8 cellular contexts compared by ENCODE assay signal in genomic region chr7:128537410-128537809, GRCh38.
A peak's percentile ranks its signal among the peaks of the same experiment; 100 is the strongest.
DNase-seq lines count a peak whose midpoint lies in the region; ATAC-seq, FAIRE-seq and TF ChIP-seq lines count a peak whose summit lies in the region.
"Not testable (repeated sequence)": the region's sequence is repeated elsewhere in the genome, so short reads cannot be mapped to it uniquely, and the experiment has no call there.

No MANE protein-coding gene starts in this region.

- POLR2A ChIA-PET in BJ (lab: Charles Lee); HepG2 (lab: Yijun Ruan, JAX): not testable (repeated sequence)

- H3K27ac ChIP-seq in esophagus squamous epithelium, result peak overlapping the region in 3 of 4 donors; percentile 30 to 58 (median 57)
- H3K27ac ChIP-seq in HepG2 (ENCODE audit: extremely low read length, insufficient read depth, low read length), result not testable (repeated sequence)
- H3K27ac ChIP-seq in spleen, result peak overlapping the region in 3 of 8 donors; percentile 26 to 51 (median 32)

- H3K9ac ChIP-seq in HepG2 (ENCODE audit: insufficient read depth, low read depth, low read length), result not testable (repeated sequence)

- TF ChIP-seq POLR2A in esophagus squamous epithelium (IDR thresholded peaks at IDR 0.05); HepG2 (IDR thresholded peaks at IDR 0.05; ENCODE audit: insufficient read depth in 1 of 2, low read depth in 2 of 2, low read length in 2 of 2); spleen (IDR thresholded peaks at IDR 0.05): not testable (repeated sequence)

- not testable (repeated sequence) for H3K9me3 ChIP-seq in esophagus squamous epithelium; HepG2 (ENCODE audit: low read length); spleen

- peak; percentile 69 to 74 for ATAC-seq in activated CD4-positive, CD25-positive, alpha-beta regulatory T cell treated with anti-CD3 and anti-CD28 coated beads, Interleukin-2, amount 50 U/mL, for 24 hours
- ATAC-seq in HepG2, result peak; percentile 90

- H4K20me1 ChIP-seq in HepG2 (ENCODE audit: insufficient read depth, low read length), result not testable (repeated sequence)

- not testable (repeated sequence) for H3K27me3 ChIP-seq in BJ (ENCODE audit: control insufficient read depth, insufficient read depth, low read length); esophagus squamous epithelium; HepG2 (ENCODE audit: control insufficient read depth in 1 of 2, insufficient read depth in 2 of 2, low read length in 2 of 2); spleen (replicated peaks in 1 of 7)

- BruUV-seq in HepG2 (replicated peaks; lab: Mats Ljungman, UMichigan), result not testable (repeated sequence)

- not testable (repeated sequence) for H3K4me2 ChIP-seq in HepG2 (ENCODE audit: low read depth, low read length)

- not testable (repeated sequence) for H3K36me3 ChIP-seq in BJ (ENCODE audit: control insufficient read depth, insufficient read depth, low read length); HepG2 (replicated peaks in 1 of 2; ENCODE audit: control insufficient read depth in 1 of 2, insufficient read depth in 2 of 2, low read length in 2 of 2)
- H3K36me3 ChIP-seq in esophagus squamous epithelium, result peaks cover 0 to 75% (median 0%) of the 10 kb centered on the region in 3 donors
- H3K36me3 ChIP-seq in spleen, result peaks cover 0 to 79% (median 12%) of the 10 kb centered on the region in 6 donors

- not testable (repeated sequence) for H2AFZ ChIP-seq in HepG2 (ENCODE audit: low read length)

- in situ Hi-C loops in HepG2 (cut with HindIII; ENCODE audit: extremely low pct_ligation_motif_present, low pct_unique_long_range_greater_than_20kb), result not testable (repeated sequence)

- CTCF ChIA-PET in BJ (lab: Yijun Ruan, JAX); HepG2 (lab: Yijun Ruan, JAX; ENCODE audit: low intra/inter-chr PET ratio, low total read pairs): not testable (repeated sequence)

- not testable (repeated sequence) for TF ChIP-seq EP300 in HepG2 (IDR thresholded peaks at IDR 0.05; ENCODE audit: low read depth in 2 of 2, low read length in 2 of 2); HepG2 (CRISPR knock-in tag; IDR thresholded peaks at IDR 0.05; ENCODE audit: borderline replicate concordance)

- peaks cover 0 to 70% (median 23%) of the 10 kb centered on the region in 3 donors for H3K4me1 ChIP-seq in esophagus squamous epithelium
- H3K4me1 ChIP-seq in HepG2 (ENCODE audit: insufficient read depth, low read length), result peaks cover 15% of the 10 kb centered on the region
- H3K4me1 ChIP-seq in spleen, result peaks cover 12 to 89% (median 43%) of the 10 kb centered on the region in 6 donors

- not testable (repeated sequence) for DNase-seq in BJ (ENCODE audit: low read depth); GM18507 (ENCODE audit: extremely low spot score, insufficient read length, low read depth); esophagus squamous epithelium (lab: John Stamatoyannopoulos, UW); HepG2 (ENCODE audit: low spot score); spleen
- DNase-seq in NCI-H2196 (lab: John Stamatoyannopoulos, UW; ENCODE audit: unreplicated experiment) (peak; percentile 5), astrocyte of the hippocampus (ENCODE audit: low read depth, low spot score) (peak; percentile 44)

- H3K79me2 ChIP-seq in HepG2 (ENCODE audit: insufficient read depth, low read length), result peaks cover 50% of the 10 kb centered on the region

- 41 to 65% methylated on average over 4 to 6 of the region's 7 CpGs for WGBS in esophagus squamous epithelium, 2 donors
- WGBS in HepG2 (ENCODE audit: low lambda C conversion rate), result 75% methylated on average over 7 of the region's 7 CpGs
- 45 to 60% (median 53%) methylated on average over 7 of the region's 7 CpGs for WGBS in spleen, 5 donors

- TF ChIP-seq CTCF in BJ (IDR thresholded peaks at IDR 0.05; ENCODE audit: insufficient read depth, low read depth, low read length) (peak; percentile 39), esophagus squamous epithelium (IDR thresholded peaks at IDR 0.05) (peak in 1 of 6 experiments; percentile 30), HepG2 (CRISPR knock-in tag; IDR thresholded peaks at IDR 0.05) (peak; percentile 26; the same call in 1 of the 2 replicates), spleen (IDR thresholded peaks at IDR 0.05 in 8 of 11, conservative IDR thresholded peaks at IDR 0.05 in 3 of 11) (peak in 6 of 11 experiments; percentile 7 to 53 (median 33))

- not testable (repeated sequence) for H3K4me3 ChIP-seq in BJ (ENCODE audit: low read depth, low read length); esophagus squamous epithelium; HepG2 (replicated peaks in 1 of 3; ENCODE audit: insufficient read depth in 1 of 3, low read depth in 2 of 3, low read length in 3 of 3); spleen

- peak; percentile 82 for FAIRE-seq in GM18507 (lab: Jason Lieb, UNC)
- FAIRE-seq in HepG2 (lab: Jason Lieb, UNC), result peak; percentile 76

- intact Hi-C loops in esophagus squamous epithelium (cut with DNase I); HepG2 (cut with micrococcal nuclease; ENCODE audit: unreplicated experiment); spleen (cut with DNase I; ENCODE audit: low total_unique reads): not testable (repeated sequence)

- not testable (repeated sequence) for TF ChIP-seq RAD21 in HepG2 (CRISPR knock-in tag; IDR thresholded peaks at IDR 0.05)
